In genomic region chr3:197956626-197956988, GRCh38 we compare ENCODE assay signal across 1 cellular context.
TF ChIP-seq lines count a peak whose summit lies in the region.

No MANE protein-coding gene starts in this region.

TF ChIP-seq in K562, 482 proteins besides CTCF, POLR2A, EP300 and RAD21 (continued from another document):
- TF ChIP-seq ELF1 (tag; IDR thresholded peaks at IDR 0.05), result no peak
- TF ChIP-seq POLR2B (IDR thresholded peaks at IDR 0.05; ENCODE audit: low read depth, partially characterized antibody), result peak; percentile 0
- TF ChIP-seq GABPB1 (CRISPR knock-in tag; IDR thresholded peaks at IDR 0.05), result 0 out of 2 replicates have a peak, but pooled peaks have one; percentile 21
- no peak for TF ChIP-seq ZNF175 (CRISPR knock-in tag; IDR thresholded peaks at IDR 0.05; ENCODE audit: low read depth)
- no peak for TF ChIP-seq ZBTB9 (CRISPR knock-in tag; IDR thresholded peaks at IDR 0.05)
- no peak for TF ChIP-seq ZNF407 (IDR thresholded peaks at IDR 0.05; ENCODE audit: low read depth)
- no peak for TF ChIP-seq SLC30A9 (CRISPR knock-in tag; IDR thresholded peaks at IDR 0.05)
- TF ChIP-seq PREB (CRISPR knock-in tag; IDR thresholded peaks at IDR 0.05), result peak; percentile 68; the same call in 1 of the 2 replicates
- no peak for TF ChIP-seq UBTF (IDR thresholded peaks at IDR 0.05; ENCODE audit: borderline replicate concordance in 1 of 2, low read depth in 2 of 2, low read length in 2 of 2)
